1 cellular context compared by ENCODE assay signal in the genomic region with DNA sequence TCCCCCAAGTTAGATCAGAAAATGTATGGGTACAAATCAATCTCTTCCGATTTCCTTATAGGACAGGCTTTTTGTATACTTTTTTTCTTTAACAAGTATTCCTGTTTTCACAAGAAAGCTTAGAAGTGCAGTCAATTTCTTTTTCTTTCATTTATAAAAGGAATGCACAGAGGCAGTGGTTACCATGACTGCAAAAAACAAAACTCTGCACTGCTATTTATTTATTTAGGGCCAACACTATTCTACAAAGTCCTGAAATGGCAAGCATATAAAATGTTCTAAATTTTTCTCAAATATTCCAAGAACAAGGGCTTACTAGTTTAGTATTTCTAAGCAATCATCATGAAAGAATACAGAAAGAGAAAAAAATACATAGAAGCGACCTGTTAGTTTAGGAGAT.
TF ChIP-seq lines count a peak whose summit lies in the region.

No MANE protein-coding gene starts in this region.

TF ChIP-seq in K562, 482 proteins besides CTCF, POLR2A, EP300 and RAD21:
- TF ChIP-seq ZNF140 (CRISPR knock-in tag; IDR thresholded peaks at IDR 0.05), result no peak
- TF ChIP-seq, protein P1, sequence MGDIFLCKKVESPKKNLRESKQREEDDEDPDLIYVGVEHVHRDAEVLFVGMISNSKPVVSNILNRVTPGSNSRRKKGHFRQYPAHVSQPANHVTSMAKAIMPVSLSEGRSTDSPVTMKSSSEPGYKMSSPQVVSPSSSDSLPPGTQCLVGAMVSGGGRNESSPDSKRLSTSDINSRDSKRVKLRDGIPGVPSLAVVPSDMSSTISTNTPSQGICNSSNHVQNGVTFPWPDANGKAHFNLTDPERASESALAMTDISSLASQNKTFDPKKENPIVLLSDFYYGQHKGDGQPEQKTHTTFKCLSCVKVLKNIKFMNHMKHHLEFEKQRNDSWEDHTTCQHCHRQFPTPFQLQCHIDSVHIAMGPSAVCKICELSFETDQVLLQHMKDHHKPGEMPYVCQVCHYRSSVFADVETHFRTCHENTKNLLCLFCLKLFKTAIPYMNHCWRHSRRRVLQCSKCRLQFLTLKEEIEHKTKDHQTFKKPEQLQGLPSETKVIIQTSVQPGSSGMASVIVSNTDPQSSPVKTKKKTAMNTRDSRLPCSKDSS (IDR thresholded peaks at IDR 0.05; ENCODE audit: low read depth, partially characterized antibody), result no peak
- TF ChIP-seq RFX1 (IDR thresholded peaks at IDR 0.05), result peak; percentile 41; the same call in 1 of the 2 replicates
- TF ChIP-seq EHMT2 (IDR thresholded peaks at IDR 0.05), result no peak
- TF ChIP-seq ETV6 (IDR thresholded peaks at IDR 0.05; ENCODE audit: borderline replicate concordance in 1 of 2, low read depth in 2 of 2, low read length in 1 of 2), result no peak
- no peak for TF ChIP-seq ETV6 (CRISPR knock-in tag; IDR thresholded peaks at IDR 0.05; ENCODE audit: borderline replicate concordance)
- no peak for TF ChIP-seq PCBP2 (IDR thresholded peaks at IDR 0.05; ENCODE audit: low read depth, low read length, poor library complexity, severe bottlenecking)
